ENCODE assay signal across 23 cellular contexts in genomic region chr16:20880867-20881866, GRCh38. TPM values are rescaled to one million over a fixed set of nuclear protein-coding genes. Genes with fewer than 3 reads are reported as not detected.
DNase-seq lines count a peak whose midpoint lies in the region; ATAC-seq and TF ChIP-seq lines count a peak whose summit lies in the region.
"Had no signal": no experiment of that assay in that cellular context is flagged by ENCODE, and none has a peak within 500 bp of the region (broad histone marks: within the 10 kb centered on the region; RNA-seq: fewer than 3 reads in every experiment).

No MANE protein-coding gene starts in this region.

- H3K27me3 ChIP-seq in upper lobe of left lung = no peaks in the 10 kb centered on the region
- H3K27me3 ChIP-seq: BLaER1 treated with 17β-estradiol and CSF1 and Interleukin-3, amounts not matched to agents 10 nM and 100 nM; spleen had no signal

- no peak for TF ChIP-seq EP300 in upper lobe of left lung (IDR thresholded peaks at IDR 0.05)

- H3K4me1 ChIP-seq in mucosa of descending colon (ENCODE audit: low read depth) (peaks cover 26% of the 10 kb centered on the region), upper lobe of left lung (peaks cover 33 to 62% (median 48%) of the 10 kb centered on the region in 4 donors)

- no peak for TF ChIP-seq POLR2A in upper lobe of left lung (IDR thresholded peaks at IDR 0.05)

- no peaks in the 10 kb centered on the region for H3K9me3 ChIP-seq in mucosa of descending colon
- no peaks in the 10 kb centered on the region for H3K9me3 ChIP-seq in upper lobe of left lung
- H3K9me3 ChIP-seq: prostate gland, spleen had no signal

- no peaks in the 10 kb centered on the region for H3K9me3 Mint-ChIP-seq in activated CD4-positive, alpha-beta memory T cell treated with anti-CD3 and anti-CD28 coated beads, Interleukin-2, amount 10 ng/mL, durations not matched to agents 7 days and 5 days
- no peaks in the 10 kb centered on the region for H3K9me3 Mint-ChIP-seq in activated CD4-positive, alpha-beta memory T cell treated with anti-CD3 and anti-CD28 coated beads for 36 hours
- H3K9me3 Mint-ChIP-seq in endothelial cell (ENCODE audit: unreplicated experiment) = no peaks in the 10 kb centered on the region
- no peaks in the 10 kb centered on the region for H3K9me3 Mint-ChIP-seq in activated CD8-positive, alpha-beta T cell treated with anti-CD3 and anti-CD28 coated beads for 36 hours
- H3K9me3 Mint-ChIP-seq in activated naive CD4-positive, alpha-beta T cell treated with anti-CD3 and anti-CD28 coated beads for 36 hours = no peaks in the 10 kb centered on the region
- H3K9me3 Mint-ChIP-seq: activated naive CD4-positive, alpha-beta T cell treated with anti-CD3 and anti-CD28 coated beads, Interleukin-2, amount 50 U/mL, for 72 hours had no signal

- 55 to 61% methylated on average over 9 of the region's 9 CpGs for WGBS in upper lobe of left lung, 2 donors

- H3K27ac ChIP-seq in upper lobe of left lung = peak overlapping the region; percentile 39 to 70 (median 56)
- H3K27ac ChIP-seq: prostate gland, VCaP had no signal

- H3K4me1 Mint-ChIP-seq in activated CD4-positive, alpha-beta memory T cell treated with anti-CD3 and anti-CD28 coated beads, Interleukin-2, amount 10 ng/mL, durations not matched to agents 7 days and 5 days = peaks cover 77% of the 10 kb centered on the region
- H3K4me1 Mint-ChIP-seq in activated CD4-positive, alpha-beta memory T cell treated with anti-CD3 and anti-CD28 coated beads for 36 hours (ENCODE audit: low read depth) = peaks cover 40% of the 10 kb centered on the region
- H3K4me1 Mint-ChIP-seq in endothelial cell (ENCODE audit: unreplicated experiment) = peaks cover 9% of the 10 kb centered on the region
- H3K4me1 Mint-ChIP-seq in activated CD8-positive, alpha-beta T cell treated with anti-CD3 and anti-CD28 coated beads for 36 hours (ENCODE audit: low read depth) = peaks cover 44% of the 10 kb centered on the region
- H3K4me1 Mint-ChIP-seq in activated naive CD4-positive, alpha-beta T cell treated with anti-CD3 and anti-CD28 coated beads for 36 hours (ENCODE audit: low read depth) = peaks cover 34% of the 10 kb centered on the region

- peaks cover 53% of the 10 kb centered on the region for H3K36me3 Mint-ChIP-seq in activated CD4-positive, alpha-beta memory T cell treated with anti-CD3 and anti-CD28 coated beads, Interleukin-2, amount 10 ng/mL, durations not matched to agents 7 days and 5 days (ENCODE audit: low read depth)
- H3K36me3 Mint-ChIP-seq in activated CD4-positive, alpha-beta memory T cell treated with anti-CD3 and anti-CD28 coated beads for 36 hours = no peaks in the 10 kb centered on the region
- no peaks in the 10 kb centered on the region for H3K36me3 Mint-ChIP-seq in endothelial cell (ENCODE audit: low read depth, unreplicated experiment)
- H3K36me3 Mint-ChIP-seq in activated CD8-positive, alpha-beta T cell treated with anti-CD3 and anti-CD28 coated beads for 36 hours (ENCODE audit: low read depth) = peaks cover 23% of the 10 kb centered on the region
- H3K36me3 Mint-ChIP-seq in activated naive CD4-positive, alpha-beta T cell treated with anti-CD3 and anti-CD28 coated beads for 36 hours (ENCODE audit: low read depth) = peaks cover 9% of the 10 kb centered on the region
- H3K36me3 Mint-ChIP-seq: naive B cell had no signal

- intact Hi-C loops in activated CD4-positive, alpha-beta memory T cell treated with anti-CD3 and anti-CD28 coated beads for 36 hours (cut with micrococcal nuclease) = no loop called here
- intact Hi-C loops in mucosa of descending colon (cut with DNase I, micrococcal nuclease) = no loop called here
- intact Hi-C loops in activated CD8-positive, alpha-beta T cell treated with anti-CD3 and anti-CD28 coated beads for 36 hours (cut with micrococcal nuclease) = no loop called here
- intact Hi-C loops in activated naive CD4-positive, alpha-beta T cell treated with anti-CD3 and anti-CD28 coated beads for 36 hours (cut with micrococcal nuclease) = no loop called here

- DNase-seq in activated CD4-positive, alpha-beta memory T cell treated with anti-CD3 and anti-CD28 coated beads, Interleukin-2, amount 10 ng/mL, durations not matched to agents 7 days and 5 days = no peak
- DNase-seq in activated CD4-positive, alpha-beta memory T cell treated with anti-CD3 and anti-CD28 coated beads for 36 hours = no peak
- DNase-seq in endothelial cell (ENCODE audit: low spot score) (no peak), mucosa of descending colon (no peak), upper lobe of left lung (no peak)
- no peak for DNase-seq in activated CD8-positive, alpha-beta T cell treated with anti-CD3 and anti-CD28 coated beads for 36 hours
- DNase-seq in stimulated activated CD8-positive, alpha-beta memory T cell treated with anti-CD3 and anti-CD28 coated beads, Interleukin-4, amount 100 ng/mL, for 48 hours = no peak
- DNase-seq in activated naive CD4-positive, alpha-beta T cell treated with anti-CD3 and anti-CD28 coated beads for 36 hours = no peak
- DNase-seq: activated CD4-positive, alpha-beta T cell treated with anti-CD3 and anti-CD28 coated beads, Interleukin-2, amount 50 U/mL, for 48 hours; activated T-cell treated with anti-CD3 and anti-CD28 coated beads, Interleukin-2, amount 50 U/mL, for 72 hours; cortex of kidney; DMS153; left ventricle myocardium superior; MM.1S; naive B cell; NCI-H187 treated with DMSO at 0.1 percent for 48 hours; SHP77 treated with DMSO at 0.1 percent for 48 hours; spleen; T-helper 1 cell had no signal

- no peaks in the 10 kb centered on the region for H3K36me3 ChIP-seq in mucosa of descending colon (ENCODE audit: low read depth)
- H3K36me3 ChIP-seq in upper lobe of left lung = no peaks in the 10 kb centered on the region
- H3K36me3 ChIP-seq: prostate gland, spleen had no signal

- CTCF ChIA-PET in activated CD4-positive, alpha-beta memory T cell treated with anti-CD3 and anti-CD28 coated beads, Interleukin-2, amount 10 ng/mL, durations not matched to agents 7 days and 5 days (lab: Charles Lee) = interaction anchor here (0.8 kb wide), 1 partner anchor 15 kb away, joined by 3 read pairs; no protein-coding TSS in a partner anchor
- CTCF ChIA-PET in activated CD4-positive, alpha-beta memory T cell treated with anti-CD3 and anti-CD28 coated beads for 36 hours (lab: Charles Lee) = interaction anchor here (0.7 kb wide), 1 partner anchor 57 kb away, joined by 3 read pairs; no protein-coding TSS in a partner anchor
- CTCF ChIA-PET in activated CD8-positive, alpha-beta T cell treated with anti-CD3 and anti-CD28 coated beads for 36 hours (lab: Charles Lee) = no interaction called here
- CTCF ChIA-PET in activated naive CD4-positive, alpha-beta T cell treated with anti-CD3 and anti-CD28 coated beads for 36 hours (lab: Charles Lee) = interaction anchor here (1.1 kb wide), 1 partner anchor 18 kb away, joined by 4 read pairs; no protein-coding TSS in a partner anchor

- H3K4me3 ChIP-seq in mucosa of descending colon (no peak overlapping the region), upper lobe of left lung (no peak overlapping the region)
- H3K4me3 ChIP-seq: BLaER1 treated with 17β-estradiol and CSF1 and Interleukin-3, amounts not matched to agents 10 nM and 100 nM; prostate gland; spleen had no signal

- ATAC-seq in mucosa of descending colon = peak; percentile 69
- ATAC-seq in upper lobe of left lung (ENCODE audit: low FRiP score in 2 of 2) = peak; percentile 33 to 78
- no peak for ATAC-seq in activated CD8-positive, alpha-beta T cell treated with anti-CD3 and anti-CD28 coated beads for 36 hours
- ATAC-seq: activated naive CD4-positive, alpha-beta T cell treated with anti-CD3 and anti-CD28 coated beads, Interleukin-2, amount 50 U/mL, for 72 hours; activated T-cell treated with anti-CD3 and anti-CD28 coated beads, Interleukin-2, amount 50 U/mL, for 72 hours; left ventricle myocardium superior had no signal

- POLR2A ChIA-PET in activated CD4-positive, alpha-beta memory T cell treated with anti-CD3 and anti-CD28 coated beads, Interleukin-2, amount 10 ng/mL, durations not matched to agents 7 days and 5 days (lab: Charles Lee) = interaction anchor here (1.1 to 1.7 kb wide), 3 partner anchors 14 to 30 kb away, joined by 3 to 8 read pairs (median 4); partner anchors contain the start of genes DCUN1D3 and LYRM1
- POLR2A ChIA-PET in activated CD4-positive, alpha-beta memory T cell treated with anti-CD3 and anti-CD28 coated beads for 36 hours (lab: Charles Lee) = no interaction called here
- POLR2A ChIA-PET in activated CD8-positive, alpha-beta T cell treated with anti-CD3 and anti-CD28 coated beads for 36 hours (lab: Charles Lee) = interaction anchor here (0.6 kb wide), 1 partner anchor 22 kb away, joined by 3 read pairs; no protein-coding TSS in a partner anchor

- TF ChIP-seq CTCF in endothelial cell (IDR thresholded peaks at IDR 0.05; ENCODE audit: unreplicated experiment) = no peak
- no peak for TF ChIP-seq CTCF in mucosa of descending colon (IDR thresholded peaks at IDR 0.05)
- TF ChIP-seq CTCF in upper lobe of left lung (IDR thresholded peaks at IDR 0.05) = no peak
- no peak for TF ChIP-seq CTCF in activated CD8-positive, alpha-beta T cell treated with anti-CD3 and anti-CD28 coated beads for 36 hours (IDR thresholded peaks at IDR 0.05)

- no peaks in the 10 kb centered on the region for H3K27me3 Mint-ChIP-seq in activated CD4-positive, alpha-beta memory T cell treated with anti-CD3 and anti-CD28 coated beads, Interleukin-2, amount 10 ng/mL, durations not matched to agents 7 days and 5 days
- H3K27me3 Mint-ChIP-seq in activated CD4-positive, alpha-beta memory T cell treated with anti-CD3 and anti-CD28 coated beads for 36 hours = no peaks in the 10 kb centered on the region
- H3K27me3 Mint-ChIP-seq in endothelial cell (ENCODE audit: unreplicated experiment) = no peaks in the 10 kb centered on the region
- H3K27me3 Mint-ChIP-seq in activated CD8-positive, alpha-beta T cell treated with anti-CD3 and anti-CD28 coated beads for 36 hours = no peaks in the 10 kb centered on the region
- no peaks in the 10 kb centered on the region for H3K27me3 Mint-ChIP-seq in activated naive CD4-positive, alpha-beta T cell treated with anti-CD3 and anti-CD28 coated beads for 36 hours (ENCODE audit: low read depth)
- H3K27me3 Mint-ChIP-seq: naive B cell had no signal

- no peak overlapping the region for H3K4me3 Mint-ChIP-seq in activated CD4-positive, alpha-beta memory T cell treated with anti-CD3 and anti-CD28 coated beads, Interleukin-2, amount 10 ng/mL, durations not matched to agents 7 days and 5 days
- H3K4me3 Mint-ChIP-seq in activated CD4-positive, alpha-beta memory T cell treated with anti-CD3 and anti-CD28 coated beads for 36 hours = no peak overlapping the region
- no peak overlapping the region for H3K4me3 Mint-ChIP-seq in endothelial cell (ENCODE audit: unreplicated experiment)
- no peak overlapping the region for H3K4me3 Mint-ChIP-seq in activated CD8-positive, alpha-beta T cell treated with anti-CD3 and anti-CD28 coated beads for 36 hours
- H3K4me3 Mint-ChIP-seq in activated naive CD4-positive, alpha-beta T cell treated with anti-CD3 and anti-CD28 coated beads for 36 hours = no peak overlapping the region
- H3K4me3 Mint-ChIP-seq: activated T-cell treated with anti-CD3 and anti-CD28 coated beads, Interleukin-2, amount 50 U/mL, for 72 hours had no signal

- H3K27ac Mint-ChIP-seq in activated CD4-positive, alpha-beta memory T cell treated with anti-CD3 and anti-CD28 coated beads, Interleukin-2, amount 10 ng/mL, durations not matched to agents 7 days and 5 days = peak overlapping the region; percentile 47
- no peak overlapping the region for H3K27ac Mint-ChIP-seq in activated CD4-positive, alpha-beta memory T cell treated with anti-CD3 and anti-CD28 coated beads for 36 hours
- peak overlapping the region; percentile 52 for H3K27ac Mint-ChIP-seq in endothelial cell (ENCODE audit: unreplicated experiment)
- no peak overlapping the region for H3K27ac Mint-ChIP-seq in activated CD8-positive, alpha-beta T cell treated with anti-CD3 and anti-CD28 coated beads for 36 hours
- no peak overlapping the region for H3K27ac Mint-ChIP-seq in activated naive CD4-positive, alpha-beta T cell treated with anti-CD3 and anti-CD28 coated beads for 36 hours
- H3K27ac Mint-ChIP-seq: activated naive CD4-positive, alpha-beta T cell treated with anti-CD3 and anti-CD28 coated beads, Interleukin-2, amount 50 U/mL, for 72 hours; activated T-cell treated with anti-CD3 and anti-CD28 coated beads, Interleukin-2, amount 50 U/mL, for 72 hours had no signal

RNA-seq across cellular contexts. Expression of gene DCUN1D3, which starts 19.0 kb away (rescaled TPM):
- total RNA-seq in activated CD4-positive, alpha-beta memory T cell treated with anti-CD3 and anti-CD28 coated beads, Interleukin-2, amount 10 ng/mL, durations not matched to agents 7 days and 5 days = 10 to 100 TPM; 20.7 to 21.6 TPM
- 1 to 10 TPM; 5.9 TPM for total RNA-seq in activated CD4-positive, alpha-beta memory T cell treated with anti-CD3 and anti-CD28 coated beads for 36 hours
- total RNA-seq in endothelial cell (ENCODE audit: unreplicated experiment) (17.2 TPM), mucosa of descending colon (10 to 100 TPM in 2 of 3 donors, 1 to 10 TPM in 1; 10.0 to 21.5 (median 12.2) TPM), upper lobe of left lung (10 to 100 TPM in 5 of 6 donors, 1 to 10 TPM in 1; 7.2 to 33.0 (median 19.3) TPM)
- total RNA-seq in activated CD8-positive, alpha-beta T cell treated with anti-CD3 and anti-CD28 coated beads for 36 hours = 1 to 10 TPM; 5.9 to 6.9 TPM
- total RNA-seq in activated naive CD4-positive, alpha-beta T cell treated with anti-CD3 and anti-CD28 coated beads for 36 hours = 1 to 10 TPM; 3.0 to 3.4 TPM

RNA-seq across cellular contexts. Expression of gene LYRM1, which starts 19.4 kb away (rescaled TPM):
- 10 to 100 TPM; 45.2 to 47.0 TPM for total RNA-seq in activated CD4-positive, alpha-beta memory T cell treated with anti-CD3 and anti-CD28 coated beads, Interleukin-2, amount 10 ng/mL, durations not matched to agents 7 days and 5 days
- total RNA-seq in activated CD4-positive, alpha-beta memory T cell treated with anti-CD3 and anti-CD28 coated beads for 36 hours = 10 to 100 TPM; 26.5 to 28.0 TPM
- total RNA-seq in endothelial cell (ENCODE audit: unreplicated experiment) = 14.0 TPM
- total RNA-seq in mucosa of descending colon = 10 to 100 TPM; 16.4 to 25.2 (median 17.3) TPM
- 10 to 100 TPM in 5 of 6 donors, 1 to 10 TPM in 1; 6.8 to 34.4 (median 22.3) TPM for total RNA-seq in upper lobe of left lung
- total RNA-seq in activated CD8-positive, alpha-beta T cell treated with anti-CD3 and anti-CD28 coated beads for 36 hours = 10 to 100 TPM; 31.3 to 32.5 TPM
- 10 to 100 TPM; 20.4 to 20.8 TPM for total RNA-seq in activated naive CD4-positive, alpha-beta T cell treated with anti-CD3 and anti-CD28 coated beads for 36 hours

Comparison
In these comparisons a context has a peak if more than half of its experiments do, and no peak if none do; other contexts are left out.
1. H3K27ac Mint-ChIP-seq: peak in activated CD4-positive, alpha-beta memory T cell treated with anti-CD3 and anti-CD28 coated beads, Interleukin-2, amount 10 ng/mL, durations not matched to agents 7 days and 5 days (single experiment) and endothelial cell (single experiment); none in activated CD4-positive, alpha-beta memory T cell treated with anti-CD3 and anti-CD28 coated beads for 36 hours (single experiment), activated CD8-positive, alpha-beta T cell treated with anti-CD3 and anti-CD28 coated beads for 36 hours (single experiment) and activated naive CD4-positive, alpha-beta T cell treated with anti-CD3 and anti-CD28 coated beads for 36 hours (single experiment).